Comparison of ENCODE assay signal across 27 cellular contexts in the genomic region with DNA sequence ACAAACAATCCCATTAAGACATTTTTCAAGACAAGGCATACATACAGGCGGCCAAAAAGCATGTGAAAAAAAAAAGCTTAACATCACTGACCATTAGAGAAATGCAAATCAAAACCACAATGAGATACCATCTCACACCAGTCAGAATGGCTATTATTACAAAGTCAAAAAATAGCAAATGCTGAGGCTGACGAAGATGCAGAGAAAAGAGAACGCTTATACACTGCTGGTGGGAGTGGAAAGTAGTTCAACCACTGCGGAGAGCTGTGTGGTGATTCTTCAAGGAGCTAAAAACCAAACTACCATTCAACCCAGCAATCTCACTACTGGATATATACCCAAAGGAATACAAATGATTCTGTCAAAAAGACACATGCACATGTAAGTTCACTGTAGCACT.
"Had no signal": no experiment of that assay in that cellular context is flagged by ENCODE, and none has a peak within 500 bp of the region (broad histone marks: within the 10 kb centered on the region; RNA-seq: fewer than 3 reads in every experiment).

No MANE protein-coding gene starts in this region.

- H3K27me3 ChIP-seq: left lung, ovary, right atrium auricular region, right lobe of liver, stomach, testis, thyroid gland, transverse colon, upper lobe of left lung, vagina had no signal

- H3K4me3 Mint-ChIP-seq: naive B cell; natural killer cell treated with Interleukin-12 subunit alpha and Interleukin-12 subunit beta and Interleukin-15 and Interleukin-18, amount 100 ng/mL, for 72 hours; stimulated activated naive B cell treated with anti-CD40 and anti-IgM and Interleukin-4, amounts not matched to agents 10 μg/mL and 1 μg/mL and 100 μg/mL, for 72 hours had no signal

- H3K27me3 Mint-ChIP-seq: naive B cell; natural killer cell treated with Interleukin-12 subunit alpha and Interleukin-12 subunit beta and Interleukin-15 and Interleukin-18, amount 100 ng/mL, for 72 hours; progenitor cell of endocrine pancreas; stimulated activated naive B cell treated with anti-CD40 and anti-IgM and Interleukin-4, amounts not matched to agents 10 μg/mL and 1 μg/mL and 100 μg/mL, for 72 hours had no signal

- DNase-seq: hippocampal formation; kidney glomerular epithelial cell; left colon; left lung; lower lobe of right lung; mammary epithelial cell; mesenchymal stem cell; naive B cell; ovary; right lobe of liver; stimulated activated CD4-positive, alpha-beta T cell treated with anti-CD3 and anti-CD28 coated beads, Interleukin-12 subunit alpha, Interleukin-12 subunit beta, amount 100 ng/mL, for 4 hours; stimulated activated CD4-positive, alpha-beta T cell treated with anti-CD3 and anti-CD28 coated beads, Interleukin-15, amount 100 ng/mL, for 24 hours; stimulated activated CD4-positive, alpha-beta T cell treated with anti-CD3 and anti-CD28 coated beads, Interleukin-2, amount 100 ng/mL, for 24 hours; stimulated activated CD4-positive, alpha-beta T cell treated with anti-CD3 and anti-CD28 coated beads, Interleukin-4, amount 100 ng/mL, for 1 hour; stimulated activated naive B cell treated with anti-CD40 and anti-IgM and Interleukin-4, amounts not matched to agents 10 μg/mL and 1 μg/mL and 100 μg/mL, for 72 hours; stimulated activated naive CD8-positive, alpha-beta T cell treated with anti-CD3 and anti-CD28 coated beads, Interleukin-15, Interleukin-2, amounts not matched to agents 100 U/mL and 50 U/mL, for 24 hours; stomach; testis; thyroid gland; transverse colon; upper lobe of left lung had no signal

- H3K27ac Mint-ChIP-seq: naive B cell; natural killer cell treated with Interleukin-12 subunit alpha and Interleukin-12 subunit beta and Interleukin-15 and Interleukin-18, amount 100 ng/mL, for 72 hours; progenitor cell of endocrine pancreas; stimulated activated naive B cell treated with anti-CD40 and anti-IgM and Interleukin-4, amounts not matched to agents 10 μg/mL and 1 μg/mL and 100 μg/mL, for 72 hours had no signal

- H3K36me3 ChIP-seq: left lung, lower lobe of right lung, ovary, right atrium auricular region, right lobe of liver, stomach, thyroid gland, transverse colon, upper lobe of left lung, vagina had no signal

- H3K9me3 ChIP-seq: left lung, lower lobe of right lung, ovary, right lobe of liver, testis, thyroid gland, vagina had no signal

- H3K4me1 Mint-ChIP-seq: naive B cell; stimulated activated naive B cell treated with anti-CD40 and anti-IgM and Interleukin-4, amounts not matched to agents 10 μg/mL and 1 μg/mL and 100 μg/mL, for 72 hours had no signal

- H3K27ac ChIP-seq: left lung, lower lobe of right lung, ovary, right atrium auricular region, right lobe of liver, skin epidermis, stomach, testis, thyroid gland, transverse colon, upper lobe of left lung, vagina had no signal

- ATAC-seq: left colon; left lung; lower lobe of right lung; natural killer cell treated with Interleukin-12 subunit alpha and Interleukin-12 subunit beta and Interleukin-15 and Interleukin-18, amount 100 ng/mL, for 72 hours; right lobe of liver; stimulated activated naive B cell treated with anti-CD40 and anti-IgM and Interleukin-4, amounts not matched to agents 10 μg/mL and 1 μg/mL and 100 μg/mL, for 72 hours; stimulated activated naive CD8-positive, alpha-beta T cell treated with anti-CD3 and anti-CD28 coated beads, Interleukin-15, Interleukin-2, amounts not matched to agents 100 U/mL and 50 U/mL, for 24 hours had no signal

- H3K4me3 ChIP-seq: left lung, lower lobe of right lung, ovary, right atrium auricular region, right lobe of liver, skin epidermis, stomach, testis, thyroid gland, transverse colon, upper lobe of left lung, vagina had no signal

- FAIRE-seq: keratinocyte had no signal

- H3K36me3 Mint-ChIP-seq: naive B cell; stimulated activated naive B cell treated with anti-CD40 and anti-IgM and Interleukin-4, amounts not matched to agents 10 μg/mL and 1 μg/mL and 100 μg/mL, for 72 hours had no signal

- H3K4me1 ChIP-seq: left lung, lower lobe of right lung, right atrium auricular region, right lobe of liver, stomach, testis, thyroid gland, transverse colon, upper lobe of left lung, vagina had no signal
